Comparison of ENCODE assay signal across 1 cellular context in genomic region chr10:103763374-103764202, GRCh38.
TF ChIP-seq lines count a peak whose summit lies in the region.

No MANE protein-coding gene starts in this region.

TF ChIP-seq in GM23338, 12 proteins besides CTCF, POLR2A, EP300 and RAD21 (continued from another document):
- TF ChIP-seq, protein P1, sequence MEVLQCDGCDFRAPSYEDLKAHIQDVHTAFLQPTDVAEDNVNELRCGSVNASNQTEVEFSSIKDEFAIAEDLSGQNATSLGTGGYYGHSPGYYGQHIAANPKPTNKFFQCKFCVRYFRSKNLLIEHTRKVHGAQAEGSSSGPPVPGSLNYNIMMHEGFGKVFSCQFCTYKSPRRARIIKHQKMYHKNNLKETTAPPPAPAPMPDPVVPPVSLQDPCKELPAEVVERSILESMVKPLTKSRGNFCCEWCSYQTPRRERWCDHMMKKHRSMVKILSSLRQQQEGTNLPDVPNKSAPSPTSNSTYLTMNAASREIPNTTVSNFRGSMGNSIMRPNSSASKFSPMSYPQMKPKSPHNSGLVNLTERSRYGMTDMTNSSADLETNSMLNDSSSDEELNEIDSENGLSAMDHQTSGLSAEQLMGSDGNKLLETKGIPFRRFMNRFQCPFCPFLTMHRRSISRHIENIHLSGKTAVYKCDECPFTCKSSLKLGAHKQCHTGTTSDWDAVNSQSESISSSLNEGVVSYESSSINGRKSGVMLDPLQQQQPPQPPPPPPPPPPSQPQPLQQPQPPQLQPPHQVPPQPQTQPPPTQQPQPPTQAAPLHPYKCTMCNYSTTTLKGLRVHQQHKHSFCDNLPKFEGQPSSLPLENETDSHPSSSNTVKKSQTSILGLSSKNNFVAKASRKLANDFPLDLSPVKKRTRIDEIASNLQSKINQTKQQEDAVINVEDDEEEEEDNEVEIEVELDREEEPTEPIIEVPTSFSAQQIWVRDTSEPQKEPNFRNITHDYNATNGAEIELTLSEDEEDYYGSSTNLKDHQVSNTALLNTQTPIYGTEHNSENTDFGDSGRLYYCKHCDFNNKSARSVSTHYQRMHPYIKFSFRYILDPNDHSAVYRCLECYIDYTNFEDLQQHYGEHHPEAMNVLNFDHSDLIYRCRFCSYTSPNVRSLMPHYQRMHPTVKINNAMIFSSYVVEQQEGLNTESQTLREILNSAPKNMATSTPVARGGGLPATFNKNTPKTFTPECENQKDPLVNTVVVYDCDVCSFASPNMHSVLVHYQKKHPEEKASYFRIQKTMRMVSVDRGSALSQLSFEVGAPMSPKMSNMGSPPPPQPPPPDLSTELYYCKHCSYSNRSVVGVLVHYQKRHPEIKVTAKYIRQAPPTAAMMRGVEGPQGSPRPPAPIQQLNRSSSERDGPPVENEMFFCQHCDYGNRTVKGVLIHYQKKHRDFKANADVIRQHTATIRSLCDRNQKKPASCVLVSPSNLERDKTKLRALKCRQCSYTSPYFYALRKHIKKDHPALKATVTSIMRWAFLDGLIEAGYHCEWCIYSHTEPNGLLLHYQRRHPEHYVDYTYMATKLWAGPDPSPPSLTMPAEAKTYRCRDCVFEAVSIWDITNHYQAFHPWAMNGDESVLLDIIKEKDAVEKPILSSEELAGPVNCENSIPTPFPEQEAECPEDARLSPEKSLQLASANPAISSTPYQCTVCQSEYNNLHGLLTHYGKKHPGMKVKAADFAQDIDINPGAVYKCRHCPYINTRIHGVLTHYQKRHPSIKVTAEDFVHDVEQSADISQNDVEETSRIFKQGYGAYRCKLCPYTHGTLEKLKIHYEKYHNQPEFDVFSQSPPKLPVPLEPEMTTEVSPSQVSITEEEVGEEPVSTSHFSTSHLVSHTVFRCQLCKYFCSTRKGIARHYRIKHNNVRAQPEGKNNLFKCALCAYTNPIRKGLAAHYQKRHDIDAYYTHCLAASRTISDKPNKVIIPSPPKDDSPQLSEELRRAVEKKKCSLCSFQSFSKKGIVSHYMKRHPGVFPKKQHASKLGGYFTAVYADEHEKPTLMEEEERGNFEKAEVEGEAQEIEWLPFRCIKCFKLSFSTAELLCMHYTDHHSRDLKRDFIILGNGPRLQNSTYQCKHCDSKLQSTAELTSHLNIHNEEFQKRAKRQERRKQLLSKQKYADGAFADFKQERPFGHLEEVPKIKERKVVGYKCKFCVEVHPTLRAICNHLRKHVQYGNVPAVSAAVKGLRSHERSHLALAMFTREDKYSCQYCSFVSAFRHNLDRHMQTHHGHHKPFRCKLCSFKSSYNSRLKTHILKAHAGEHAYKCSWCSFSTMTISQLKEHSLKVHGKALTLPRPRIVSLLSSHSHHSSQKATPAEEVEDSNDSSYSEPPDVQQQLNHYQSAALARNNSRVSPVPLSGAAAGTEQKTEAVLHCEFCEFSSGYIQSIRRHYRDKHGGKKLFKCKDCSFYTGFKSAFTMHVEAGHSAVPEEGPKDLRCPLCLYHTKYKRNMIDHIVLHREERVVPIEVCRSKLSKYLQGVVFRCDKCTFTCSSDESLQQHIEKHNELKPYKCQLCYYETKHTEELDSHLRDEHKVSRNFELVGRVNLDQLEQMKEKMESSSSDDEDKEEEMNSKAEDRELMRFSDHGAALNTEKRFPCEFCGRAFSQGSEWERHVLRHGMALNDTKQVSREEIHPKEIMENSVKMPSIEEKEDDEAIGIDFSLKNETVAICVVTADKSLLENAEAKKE (CRISPR knock-in tag; IDR thresholded peaks at IDR 0.05), result no peak
- TF ChIP-seq JUNB (IDR thresholded peaks at IDR 0.05; ENCODE audit: unreplicated experiment), result no peak
- TF ChIP-seq CREB1 (CRISPR knock-in tag; IDR thresholded peaks at IDR 0.05; ENCODE audit: low read depth), result no peak
- TF ChIP-seq EZH2phosphoT487 (IDR thresholded peaks at IDR 0.05; ENCODE audit: unreplicated experiment), result no peak
- no peak for TF ChIP-seq REST (IDR thresholded peaks at IDR 0.05; ENCODE audit: unreplicated experiment)
- no peak for TF ChIP-seq STAT1 (IDR thresholded peaks at IDR 0.05; ENCODE audit: unreplicated experiment)
